Comparison of ENCODE assay signal across 1 cellular context in genomic region chr2:234496442-234496834, GRCh38.
A peak's percentile ranks its signal among the peaks of the same experiment; 100 is the strongest.
TF ChIP-seq lines count a peak whose summit lies in the region.

No MANE protein-coding gene starts in this region.

TF ChIP-seq in HepG2, 621 proteins besides CTCF, POLR2A, EP300 and RAD21 (continued from another document):
- no peak for TF ChIP-seq TFAP4 (IDR thresholded peaks at IDR 0.05; ENCODE audit: borderline replicate concordance, low read depth)
- 0 out of 2 replicates have a peak, but pooled peaks have one; percentile 50 for TF ChIP-seq SP4 (CRISPR knock-in tag; IDR thresholded peaks at IDR 0.05)
- TF ChIP-seq ZNF230 (CRISPR knock-in tag; IDR thresholded peaks at IDR 0.05): 0 out of 2 replicates have a peak, but pooled peaks have one; percentile 35
- TF ChIP-seq NR3C1 (CRISPR knock-in tag; IDR thresholded peaks at IDR 0.05): no peak
TF ChIP-seq in HepG2: peak in this region for 6.
